ENCODE assay signal across 9 cellular contexts in the genomic region with DNA sequence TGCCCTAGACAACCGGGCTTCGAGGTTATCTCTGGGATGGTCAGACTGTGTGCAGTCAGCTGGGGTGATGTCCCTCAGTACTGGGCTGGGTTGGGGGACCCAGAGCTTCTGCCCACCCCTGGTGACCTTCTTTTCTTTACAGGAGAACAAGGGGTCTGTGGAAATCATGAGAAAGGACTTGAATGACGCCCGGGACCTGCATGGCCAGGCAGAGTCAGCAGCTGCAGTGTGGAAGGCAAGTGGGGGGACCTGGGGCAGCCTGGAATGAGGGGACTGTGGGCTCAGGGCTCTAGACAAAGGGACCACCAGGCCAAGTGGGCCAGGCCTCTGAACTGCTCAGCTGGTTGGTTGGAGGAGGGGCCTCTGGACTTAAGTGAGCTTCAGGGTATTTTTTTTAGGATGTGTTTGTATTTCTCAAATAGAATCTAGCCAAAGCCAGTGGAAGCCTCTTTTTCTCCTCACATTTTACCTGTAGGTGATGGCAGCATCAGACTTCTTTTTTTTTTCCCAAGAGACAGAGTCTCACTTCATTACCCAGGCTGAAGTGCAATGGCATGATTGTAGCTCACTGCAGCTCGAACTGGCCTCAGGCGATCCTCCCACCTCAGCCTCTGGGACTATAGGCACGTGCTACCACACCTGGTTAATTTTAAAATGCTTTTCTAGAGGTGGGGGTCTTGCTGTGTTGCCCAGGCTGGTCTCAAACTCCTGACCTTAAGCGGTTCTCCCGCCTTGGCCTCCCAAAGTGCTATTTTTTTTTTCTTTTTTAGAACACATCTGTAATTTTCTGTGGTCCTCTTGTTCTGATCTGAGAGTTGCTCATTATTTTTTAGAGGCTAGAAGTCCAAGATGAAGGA. TPM values are rescaled to one million over a fixed set of nuclear protein-coding genes. Genes with fewer than 3 reads are reported as not detected.
DNase-seq lines count a peak whose midpoint lies in the region; TF ChIP-seq lines count a peak whose summit lies in the region.
"Had no signal": no experiment of that assay in that cellular context is flagged by ENCODE, and none has a peak within 500 bp of the region (broad histone marks: within the 10 kb centered on the region; RNA-seq: fewer than 3 reads in every experiment).

No MANE protein-coding gene starts in this region.

- no peaks in the 10 kb centered on the region for H3K9me3 Mint-ChIP-seq in Calu3 (ENCODE audit: low read depth, unreplicated experiment)

- H3K4me3 Mint-ChIP-seq in Calu3 (ENCODE audit: low read depth, unreplicated experiment), result peak overlapping the region; percentile 98

- TF ChIP-seq CTCF in Calu3 (IDR thresholded peaks at IDR 0.05; ENCODE audit: unreplicated experiment), result no peak
- TF ChIP-seq CTCF in colonic mucosa (IDR thresholded peaks at IDR 0.05), result no peak

- H3K4me1 ChIP-seq in colonic mucosa, result peaks cover 4% of the 10 kb centered on the region
- H3K4me1 ChIP-seq in neuron (ENCODE audit: insufficient read depth, low read length), result peaks cover 14% of the 10 kb centered on the region

- H3K27me3 Mint-ChIP-seq in Calu3 (ENCODE audit: unreplicated experiment), result no peaks in the 10 kb centered on the region

- CTCF ChIA-PET in Calu3 (lab: Charles Lee), result interaction anchor here (0.6 kb wide), 1 partner anchor 14 kb away, joined by 3 read pairs; no protein-coding TSS in a partner anchor

- H3K27ac ChIP-seq in colonic mucosa, result no peak overlapping the region

- H3K9me3 ChIP-seq in colonic mucosa (no peaks in the 10 kb centered on the region), neuron (ENCODE audit: low read length) (no peaks in the 10 kb centered on the region)

- H3K36me3 Mint-ChIP-seq in Calu3 (ENCODE audit: insufficient read depth, unreplicated experiment), result peaks cover 67% of the 10 kb centered on the region

- H3K27me3 ChIP-seq in colonic mucosa (no peaks in the 10 kb centered on the region), neuron (ENCODE audit: insufficient read depth, low read length) (no peaks in the 10 kb centered on the region)

- H2AFZ ChIP-seq in neuron (ENCODE audit: low read depth, low read length), result no peak overlapping the region

- intact Hi-C loops in Calu3 (cut with micrococcal nuclease; ENCODE audit: unreplicated experiment), result no loop called here
- intact Hi-C loops in colonic mucosa (cut with DNase I), result no loop called here

- no peak overlapping the region for H3K27ac Mint-ChIP-seq in Calu3 (ENCODE audit: unreplicated experiment)

- H3K4me1 Mint-ChIP-seq in Calu3 (ENCODE audit: low read depth, unreplicated experiment), result peaks cover 14% of the 10 kb centered on the region

- H3K4me3 ChIP-seq in colonic mucosa, result peak overlapping the region; percentile 61
- H3K4me3 ChIP-seq in neuron (ENCODE audit: low read length), result peak overlapping the region; percentile 86

- BruUV-seq in Calu3 (replicated peaks; lab: Mats Ljungman, UMichigan), result no TSS peak

- peak overlapping the region in 1 of 2 donors; percentile 98 for H3K9ac ChIP-seq in colonic mucosa (ENCODE audit: low read depth in 2 of 2, low read length in 2 of 2)

- H3K36me3 ChIP-seq in colonic mucosa, result peaks cover 9% of the 10 kb centered on the region
- peaks cover 46% of the 10 kb centered on the region for H3K36me3 ChIP-seq in neuron (ENCODE audit: insufficient read depth, low read length)

- DNase-seq in Calu3, result no peak
- peak; percentile 20 for DNase-seq in NAMALWA (ENCODE audit: low spot score)
- DNase-seq in colonic mucosa, result no peak
- DNase-seq in NCI-H524 (lab: John Stamatoyannopoulos, UW), result no peak
- no peak for DNase-seq in NCI-H1436 (lab: John Stamatoyannopoulos, UW)
- DNase-seq in stimulated activated CD4-positive, alpha-beta T cell treated with anti-CD3 and anti-CD28 coated beads, Interleukin-2, amount 100 ng/mL, for 24 hours, result no peak
- no peak for DNase-seq in NCI-H69 (lab: John Stamatoyannopoulos, UW)
- DNase-seq: KBM-7 had no signal

RNA-seq across cellular contexts. Expression of a gene that starts 1.9 kb away (rescaled TPM):
- total RNA-seq in Calu3 (2022) (87.1 and 99.2 TPM in 2 replicates), colonic mucosa (10 to 100 TPM; 84.5 to 97.5 TPM)
